In genomic region chr5:107874810-107875209, GRCh38 we compare ENCODE assay signal across 20 cellular contexts.
DNase-seq lines count a peak whose midpoint lies in the region; ATAC-seq and TF ChIP-seq lines count a peak whose summit lies in the region.
"Had no signal": no experiment of that assay in that cellular context is flagged by ENCODE, and none has a peak within 500 bp of the region (broad histone marks: within the 10 kb centered on the region; RNA-seq: fewer than 3 reads in every experiment).

No MANE protein-coding gene starts in this region.

- intact Hi-C loops in activated CD8-positive, alpha-beta T cell treated with anti-CD3 and anti-CD28 coated beads for 36 hours (cut with micrococcal nuclease) = no loop called here
- intact Hi-C loops in CD4-positive, alpha-beta T cell (cut with DNase I, micrococcal nuclease) = no loop called here

- POLR2A ChIA-PET in activated CD8-positive, alpha-beta T cell treated with anti-CD3 and anti-CD28 coated beads for 36 hours (lab: Charles Lee) = no interaction called here
- POLR2A ChIA-PET in activated CD8-positive, alpha-beta T cell treated with anti-CD3 and anti-CD28 coated beads, Interleukin-2, amount 10 ng/mL, durations not matched to agents 7 days and 5 days (lab: Charles Lee) = no interaction called here
- POLR2A ChIA-PET in WTC11 (lab: Charles Lee) = no interaction called here
- POLR2A ChIA-PET in CD4-positive, alpha-beta T cell (lab: Charles Lee) = no interaction called here

- TF ChIP-seq EP300 in Ishikawa (IDR thresholded peaks at IDR 0.05; ENCODE audit: borderline replicate concordance) = no peak

- H3K36me3 Mint-ChIP-seq in activated CD8-positive, alpha-beta T cell treated with anti-CD3 and anti-CD28 coated beads for 36 hours (ENCODE audit: low read depth) = peaks cover 3% of the 10 kb centered on the region
- H3K36me3 Mint-ChIP-seq in activated CD8-positive, alpha-beta T cell treated with anti-CD3 and anti-CD28 coated beads, Interleukin-2, amount 10 ng/mL, durations not matched to agents 7 days and 5 days (ENCODE audit: low read depth) = no peaks in the 10 kb centered on the region
- H3K36me3 Mint-ChIP-seq in WTC11 = no peaks in the 10 kb centered on the region
- peaks cover 17% of the 10 kb centered on the region for H3K36me3 Mint-ChIP-seq in CD4-positive, alpha-beta T cell (ENCODE audit: low read depth)
- H3K36me3 Mint-ChIP-seq: activated CD8-positive, alpha-beta memory T cell treated with anti-CD3 and anti-CD28 coated beads, Interleukin-2, amount 10 ng/mL, durations not matched to agents 7 days and 5 days had no signal

- H3K4me3 Mint-ChIP-seq in activated CD8-positive, alpha-beta T cell treated with anti-CD3 and anti-CD28 coated beads for 36 hours = no peak overlapping the region
- H3K4me3 Mint-ChIP-seq in activated CD8-positive, alpha-beta T cell treated with anti-CD3 and anti-CD28 coated beads, Interleukin-2, amount 10 ng/mL, durations not matched to agents 7 days and 5 days = no peak overlapping the region
- H3K4me3 Mint-ChIP-seq in WTC11 = no peak overlapping the region
- H3K4me3 Mint-ChIP-seq in CD4-positive, alpha-beta T cell = no peak overlapping the region
- H3K4me3 Mint-ChIP-seq: activated B cell treated with CpG ODN at 0.5 μM for 24 hours; activated CD8-positive, alpha-beta memory T cell treated with anti-CD3 and anti-CD28 coated beads, Interleukin-2, amount 10 ng/mL, durations not matched to agents 7 days and 5 days had no signal

- no peak for TF ChIP-seq CTCF in activated CD8-positive, alpha-beta T cell treated with anti-CD3 and anti-CD28 coated beads for 36 hours (IDR thresholded peaks at IDR 0.05)
- TF ChIP-seq CTCF in brain microvascular endothelial cell (IDR thresholded peaks at IDR 0.05; ENCODE audit: low read depth, low read length, missing control alignments) (no peak), GM20000 (IDR thresholded peaks at IDR 0.05; ENCODE audit: extremely low read depth, missing control alignments) (no peak), WTC11 (IDR thresholded peaks at IDR 0.05) (no peak)
- no peak for TF ChIP-seq CTCF in CD4-positive, alpha-beta T cell (IDR thresholded peaks at IDR 0.05)

- CTCF ChIA-PET in activated CD8-positive, alpha-beta T cell treated with anti-CD3 and anti-CD28 coated beads for 36 hours (lab: Charles Lee) = no interaction called here
- CTCF ChIA-PET in activated CD8-positive, alpha-beta T cell treated with anti-CD3 and anti-CD28 coated beads, Interleukin-2, amount 10 ng/mL, durations not matched to agents 7 days and 5 days (lab: Charles Lee) = no interaction called here
- CTCF ChIA-PET in WTC11 (lab: Charles Lee) = interaction anchor here (0.9 kb wide), 1 partner anchor 276 kb away, joined by 4 read pairs; no protein-coding TSS in a partner anchor
- CTCF ChIA-PET in CD4-positive, alpha-beta T cell (lab: Charles Lee) = no interaction called here

- no peak for TF ChIP-seq RAD21 in Ishikawa (IDR thresholded peaks at IDR 0.05; ENCODE audit: low read depth)

- H3K27ac Mint-ChIP-seq in activated CD8-positive, alpha-beta T cell treated with anti-CD3 and anti-CD28 coated beads for 36 hours = no peak overlapping the region
- H3K27ac Mint-ChIP-seq in activated CD8-positive, alpha-beta T cell treated with anti-CD3 and anti-CD28 coated beads, Interleukin-2, amount 10 ng/mL, durations not matched to agents 7 days and 5 days = no peak overlapping the region
- H3K27ac Mint-ChIP-seq in WTC11 = no peak overlapping the region
- H3K27ac Mint-ChIP-seq in CD4-positive, alpha-beta T cell = no peak overlapping the region
- H3K27ac Mint-ChIP-seq: activated B cell treated with CpG ODN at 0.5 μM for 24 hours; activated CD8-positive, alpha-beta memory T cell treated with anti-CD3 and anti-CD28 coated beads, Interleukin-2, amount 10 ng/mL, durations not matched to agents 7 days and 5 days had no signal

- H3K27ac ChIP-seq in brain microvascular endothelial cell = no peak overlapping the region
- no peak overlapping the region for H3K27ac ChIP-seq in CD4-positive, alpha-beta T cell (ENCODE audit: low read depth, low read length)
- H3K27ac ChIP-seq: coronary artery had no signal

- H3K9me3 Mint-ChIP-seq in activated CD8-positive, alpha-beta T cell treated with anti-CD3 and anti-CD28 coated beads for 36 hours = no peaks in the 10 kb centered on the region
- no peaks in the 10 kb centered on the region for H3K9me3 Mint-ChIP-seq in activated CD8-positive, alpha-beta T cell treated with anti-CD3 and anti-CD28 coated beads, Interleukin-2, amount 10 ng/mL, durations not matched to agents 7 days and 5 days (ENCODE audit: insufficient read depth)
- no peaks in the 10 kb centered on the region for H3K9me3 Mint-ChIP-seq in WTC11
- H3K9me3 Mint-ChIP-seq in CD4-positive, alpha-beta T cell = no peaks in the 10 kb centered on the region
- H3K9me3 Mint-ChIP-seq: activated B cell treated with CpG ODN at 0.5 μM for 24 hours had no signal

- no peak overlapping the region for H3K4me3 ChIP-seq in brain microvascular endothelial cell (ENCODE audit: low read depth, low read length)
- H3K4me3 ChIP-seq: coronary artery had no signal

- no peaks in the 10 kb centered on the region for H3K27me3 ChIP-seq in brain microvascular endothelial cell (replicated peaks)
- H3K27me3 ChIP-seq in CD4-positive, alpha-beta T cell (ENCODE audit: control insufficient read depth, insufficient read depth, low read length) = no peaks in the 10 kb centered on the region

- DNase-seq in activated CD8-positive, alpha-beta T cell treated with anti-CD3 and anti-CD28 coated beads for 36 hours = peak; percentile 5
- DNase-seq in activated CD8-positive, alpha-beta T cell treated with anti-CD3 and anti-CD28 coated beads, Interleukin-2, amount 10 ng/mL, durations not matched to agents 7 days and 5 days = no peak
- DNase-seq in brain microvascular endothelial cell (peak; percentile 14), renal cortical epithelial cell (ENCODE audit: low read depth) (peak; percentile 22), GM20000 (ENCODE audit: low spot score) (no peak), WTC11 (ENCODE audit: low spot score) (no peak)
- no peak for DNase-seq in CD4-positive, alpha-beta T cell
- DNase-seq: ACHN; activated B cell treated with CpG ODN at 0.5 μM for 24 hours; activated CD8-positive, alpha-beta memory T cell treated with anti-CD3 and anti-CD28 coated beads, Interleukin-2, amount 10 ng/mL, durations not matched to agents 7 days and 5 days; aorta; GDM1; glutamatergic neuron; NCI-H1105 treated with DMSO at 0.1 percent for 48 hours; NCI-H2227 treated with DMSO at 0.1 percent for 48 hours; NK-92 treated with Interleukin-12 subunit alpha and Interleukin-12 subunit beta, amount 100 ng/mL, for 24 hours; substantia nigra had no signal

- H3K4me1 Mint-ChIP-seq in activated CD8-positive, alpha-beta T cell treated with anti-CD3 and anti-CD28 coated beads for 36 hours (ENCODE audit: low read depth) = peaks cover 2% of the 10 kb centered on the region
- H3K4me1 Mint-ChIP-seq in activated CD8-positive, alpha-beta T cell treated with anti-CD3 and anti-CD28 coated beads, Interleukin-2, amount 10 ng/mL, durations not matched to agents 7 days and 5 days (ENCODE audit: low read depth) = peaks cover 4% of the 10 kb centered on the region
- peaks cover 9% of the 10 kb centered on the region for H3K4me1 Mint-ChIP-seq in WTC11
- no peaks in the 10 kb centered on the region for H3K4me1 Mint-ChIP-seq in CD4-positive, alpha-beta T cell (ENCODE audit: low read depth)
- H3K4me1 Mint-ChIP-seq: activated B cell treated with CpG ODN at 0.5 μM for 24 hours; activated CD8-positive, alpha-beta memory T cell treated with anti-CD3 and anti-CD28 coated beads, Interleukin-2, amount 10 ng/mL, durations not matched to agents 7 days and 5 days had no signal

- no peaks in the 10 kb centered on the region for H3K9me3 ChIP-seq in CD4-positive, alpha-beta T cell (ENCODE audit: control insufficient read depth, low read length)

- no peaks in the 10 kb centered on the region for H3K36me3 ChIP-seq in brain microvascular endothelial cell (replicated peaks)

- ATAC-seq in activated CD8-positive, alpha-beta T cell treated with anti-CD3 and anti-CD28 coated beads for 36 hours = peak; percentile 58
- ATAC-seq in activated CD8-positive, alpha-beta T cell treated with anti-CD3 and anti-CD28 coated beads, Interleukin-2, amount 10 ng/mL, durations not matched to agents 7 days and 5 days = no peak
- ATAC-seq in WTC11 = no peak
- no peak for ATAC-seq in CD4-positive, alpha-beta T cell (ENCODE audit: poor library complexity)
- ATAC-seq: activated CD8-positive, alpha-beta memory T cell treated with anti-CD3 and anti-CD28 coated beads, Interleukin-2, amount 10 ng/mL, durations not matched to agents 7 days and 5 days; Right ventricle myocardium inferior had no signal

- in situ Hi-C loops in brain microvascular endothelial cell (cut with HindIII; ENCODE audit: low pct_ligation_motif_present, low sequenced_read_pairs) = no loop called here

- H3K27me3 Mint-ChIP-seq in activated CD8-positive, alpha-beta T cell treated with anti-CD3 and anti-CD28 coated beads for 36 hours = no peaks in the 10 kb centered on the region
- no peaks in the 10 kb centered on the region for H3K27me3 Mint-ChIP-seq in activated CD8-positive, alpha-beta T cell treated with anti-CD3 and anti-CD28 coated beads, Interleukin-2, amount 10 ng/mL, durations not matched to agents 7 days and 5 days (ENCODE audit: low read depth)
- no peaks in the 10 kb centered on the region for H3K27me3 Mint-ChIP-seq in WTC11 (ENCODE audit: low read depth)
- H3K27me3 Mint-ChIP-seq in CD4-positive, alpha-beta T cell = no peaks in the 10 kb centered on the region
- H3K27me3 Mint-ChIP-seq: activated B cell treated with CpG ODN at 0.5 μM for 24 hours; activated CD8-positive, alpha-beta memory T cell treated with anti-CD3 and anti-CD28 coated beads, Interleukin-2, amount 10 ng/mL, durations not matched to agents 7 days and 5 days had no signal

TF ChIP-seq in Ishikawa, 13 proteins besides CTCF, POLR2A, EP300 and RAD21 (continues in another document):
- no peak for TF ChIP-seq TAF1 (IDR thresholded peaks at IDR 0.05; ENCODE audit: low read depth)
- TF ChIP-seq USF1 (IDR thresholded peaks at IDR 0.05) = 0 out of 2 replicates have a peak, but pooled peaks have one; percentile 8

TF ChIP-seq in WTC11, 78 proteins besides CTCF, POLR2A, EP300 and RAD21:
- TF ChIP-seq CREM (CRISPR knock-in tag; IDR thresholded peaks at IDR 0.05) (no peak), ELF4 (CRISPR knock-in tag; IDR thresholded peaks at IDR 0.05; ENCODE audit: low read depth) (no peak), TP53 (CRISPR knock-in tag; IDR thresholded peaks at IDR 0.05) (no peak), GABPB1 (CRISPR knock-in tag; IDR thresholded peaks at IDR 0.05) (no peak)

Comparison
In these comparisons a context has a peak if more than half of its experiments do, and no peak if none do; other contexts are left out.
1. DNase-seq: peak in activated CD8-positive, alpha-beta T cell treated with anti-CD3 and anti-CD28 coated beads for 36 hours (single experiment), brain microvascular endothelial cell (single experiment) and renal cortical epithelial cell (single experiment); none in activated CD8-positive, alpha-beta T cell treated with anti-CD3 and anti-CD28 coated beads, Interleukin-2, amount 10 ng/mL, durations not matched to agents 7 days and 5 days (single experiment), GM20000 (single experiment), WTC11 (single experiment) and CD4-positive, alpha-beta T cell (0 of 10).